In the genomic region with DNA sequence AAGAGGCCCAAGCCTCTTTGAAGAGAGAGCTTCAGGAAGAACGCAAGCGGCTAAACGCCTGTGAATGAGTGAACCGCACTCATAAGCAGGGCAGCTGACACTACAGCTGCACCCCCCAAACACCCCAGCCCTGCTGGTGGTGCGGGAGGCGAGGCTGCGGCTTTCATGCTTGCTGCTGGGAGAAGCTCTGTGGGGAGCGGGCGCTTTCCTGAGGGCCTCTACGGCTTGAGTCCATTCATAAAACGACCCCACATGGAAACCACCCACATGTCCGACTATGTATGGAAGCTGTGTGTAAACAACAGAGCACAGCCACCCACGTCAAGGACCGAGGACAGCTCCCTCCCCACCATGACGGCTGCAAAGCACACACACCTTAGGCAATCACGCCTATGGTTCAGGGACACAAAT, we compare ENCODE assay signal across 1 cellular context.
TF ChIP-seq lines count a peak whose summit lies in the region.

No MANE protein-coding gene starts in this region.

TF ChIP-seq in WTC11, 78 proteins besides CTCF, POLR2A, EP300 and RAD21 (continued from another document):
- TF ChIP-seq, protein P1, sequence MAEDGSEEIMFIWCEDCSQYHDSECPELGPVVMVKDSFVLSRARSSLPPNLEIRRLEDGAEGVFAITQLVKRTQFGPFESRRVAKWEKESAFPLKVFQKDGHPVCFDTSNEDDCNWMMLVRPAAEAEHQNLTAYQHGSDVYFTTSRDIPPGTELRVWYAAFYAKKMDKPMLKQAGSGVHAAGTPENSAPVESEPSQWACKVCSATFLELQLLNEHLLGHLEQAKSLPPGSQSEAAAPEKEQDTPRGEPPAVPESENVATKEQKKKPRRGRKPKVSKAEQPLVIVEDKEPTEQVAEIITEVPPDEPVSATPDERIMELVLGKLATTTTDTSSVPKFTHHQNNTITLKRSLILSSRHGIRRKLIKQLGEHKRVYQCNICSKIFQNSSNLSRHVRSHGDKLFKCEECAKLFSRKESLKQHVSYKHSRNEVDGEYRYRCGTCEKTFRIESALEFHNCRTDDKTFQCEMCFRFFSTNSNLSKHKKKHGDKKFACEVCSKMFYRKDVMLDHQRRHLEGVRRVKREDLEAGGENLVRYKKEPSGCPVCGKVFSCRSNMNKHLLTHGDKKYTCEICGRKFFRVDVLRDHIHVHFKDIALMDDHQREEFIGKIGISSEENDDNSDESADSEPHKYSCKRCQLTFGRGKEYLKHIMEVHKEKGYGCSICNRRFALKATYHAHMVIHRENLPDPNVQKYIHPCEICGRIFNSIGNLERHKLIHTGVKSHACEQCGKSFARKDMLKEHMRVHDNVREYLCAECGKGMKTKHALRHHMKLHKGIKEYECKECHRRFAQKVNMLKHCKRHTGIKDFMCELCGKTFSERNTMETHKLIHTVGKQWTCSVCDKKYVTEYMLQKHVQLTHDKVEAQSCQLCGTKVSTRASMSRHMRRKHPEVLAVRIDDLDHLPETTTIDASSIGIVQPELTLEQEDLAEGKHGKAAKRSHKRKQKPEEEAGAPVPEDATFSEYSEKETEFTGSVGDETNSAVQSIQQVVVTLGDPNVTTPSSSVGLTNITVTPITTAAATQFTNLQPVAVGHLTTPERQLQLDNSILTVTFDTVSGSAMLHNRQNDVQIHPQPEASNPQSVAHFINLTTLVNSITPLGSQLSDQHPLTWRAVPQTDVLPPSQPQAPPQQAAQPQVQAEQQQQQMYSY (CRISPR knock-in tag; IDR thresholded peaks at IDR 0.05), result no peak
